In genomic region chr7:138239244-138239643, GRCh38 we compare ENCODE assay signal across 19 cellular contexts.
DNase-seq lines count a peak whose midpoint lies in the region; ATAC-seq, FAIRE-seq and TF ChIP-seq lines count a peak whose summit lies in the region.
"Had no signal": no experiment of that assay in that cellular context is flagged by ENCODE, and none has a peak within 500 bp of the region (broad histone marks: within the 10 kb centered on the region; RNA-seq: fewer than 3 reads in every experiment).

No MANE protein-coding gene starts in this region.

- peak overlapping the region; percentile 43 for H2BK120ac ChIP-seq in trophoblast cell (ENCODE audit: insufficient read depth, low read length, poor library complexity)

- CTCF ChIA-PET in mammary epithelial cell (lab: Charles Lee; ENCODE audit: low non-redundant PET) = no interaction called here

- H3K4me3 ChIP-seq in mammary epithelial cell (replicated peaks in 1 of 3; ENCODE audit: insufficient read depth in 1 of 3, low read depth in 2 of 3, low read length in 3 of 3) = no peak overlapping the region
- H3K4me3 ChIP-seq in trophoblast cell (ENCODE audit: low read depth, low read length) = no peak overlapping the region
- H3K4me3 ChIP-seq: mucosa of descending colon, sigmoid colon had no signal

- peak overlapping the region; percentile 56 for H2BK5ac ChIP-seq in trophoblast cell (ENCODE audit: low read depth, low read length, poor library complexity)

- ATAC-seq in HG02884 (IDR thresholded peaks at IDR 0.05; ENCODE audit: unreplicated experiment) = no peak
- ATAC-seq: activated CD4-positive, alpha-beta T cell treated with anti-CD3 and anti-CD28 coated beads for 36 hours; left cardiac atrium; mucosa of descending colon had no signal

- no peaks in the 10 kb centered on the region for H3K36me3 ChIP-seq in mammary epithelial cell (ENCODE audit: insufficient read depth, low read length)
- peaks cover 3 to 6% of the 10 kb centered on the region in 2 experiments for H3K36me3 ChIP-seq in trophoblast cell (ENCODE audit: control insufficient read depth in 1 of 2, insufficient read depth in 2 of 2, low read length in 2 of 2)
- H3K36me3 ChIP-seq: sigmoid colon had no signal

- no peak overlapping the region for H3K9ac ChIP-seq in mammary epithelial cell (ENCODE audit: insufficient read depth, low read length)
- no peak overlapping the region for H3K9ac ChIP-seq in trophoblast cell (ENCODE audit: low read length)
- H3K9ac ChIP-seq: SK-N-SH had no signal

- H3K18ac ChIP-seq in trophoblast cell (ENCODE audit: low read length) = peak overlapping the region; percentile 45

- H3K14ac ChIP-seq in trophoblast cell (ENCODE audit: low read length) = no peak overlapping the region

- H3K23ac ChIP-seq in trophoblast cell (ENCODE audit: low read length) = no peak overlapping the region

- no peaks in the 10 kb centered on the region for H3K9me3 ChIP-seq in mammary epithelial cell (replicated peaks; ENCODE audit: insufficient read depth, low read length)
- H3K9me3 ChIP-seq in trophoblast cell (ENCODE audit: insufficient read depth, low read depth, low read length) = peaks cover 3% of the 10 kb centered on the region
- H3K9me3 ChIP-seq: mucosa of descending colon had no signal

- H3K4me1 ChIP-seq in mammary epithelial cell (ENCODE audit: insufficient read depth, low read length) = no peaks in the 10 kb centered on the region
- H3K4me1 ChIP-seq in trophoblast cell (ENCODE audit: control insufficient read depth in 1 of 2, insufficient read depth in 2 of 2, low read length in 2 of 2) = peaks cover 4 to 5% of the 10 kb centered on the region in 2 experiments
- H3K4me1 ChIP-seq: sigmoid colon had no signal

- intact Hi-C loops in mammary epithelial cell (cut with micrococcal nuclease) = no loop called here

- WGBS in mammary epithelial cell (ENCODE audit: low coverage, missing lambda C conversion rate) = 14% methylated on average over 2 of the region's 2 CpGs
- WGBS in trophoblast cell (ENCODE audit: extremely low coverage, insufficient coverage, insufficient read length) = no CpG with 5 or more reads among the region's 2 CpGs

- H3K4me2 ChIP-seq in mammary epithelial cell (ENCODE audit: insufficient read depth, low read depth, low read length) (no peak overlapping the region), trophoblast cell (ENCODE audit: low read length) (no peak overlapping the region)
- H3K4me2 ChIP-seq: SK-N-SH had no signal

- peak overlapping the region; percentile 47 for H4K8ac ChIP-seq in trophoblast cell (ENCODE audit: low read depth, low read length)

- no TSS peak for BruUV-seq in mammary epithelial cell (replicated peaks; lab: Mats Ljungman, UMichigan)

- H3K27me3 ChIP-seq in mammary epithelial cell (ENCODE audit: insufficient read depth, low read length) = no peaks in the 10 kb centered on the region
- no peaks in the 10 kb centered on the region for H3K27me3 ChIP-seq in trophoblast cell (ENCODE audit: insufficient read depth, low read length)
- H3K27me3 ChIP-seq: sigmoid colon had no signal

- DNase-seq in HT1080 (ENCODE audit: low read depth) = peak; percentile 60
- DNase-seq in NOMO-1 treated with DMSO at 0.1 percent for 48 hours (lab: John Stamatoyannopoulos, UW; ENCODE audit: unreplicated experiment) = peak; percentile 85
- DNase-seq in mammary epithelial cell = peak; percentile 55
- DNase-seq in trophoblast cell = peak in 1 of 2 donors; percentile 39
- DNase-seq in HTR-8/SVneo (ENCODE audit: insufficient read length, low spot score) = no peak
- no peak for DNase-seq in caudate nucleus (lab: John Stamatoyannopoulos, UW)
- DNase-seq: activated CD4-positive, alpha-beta T cell treated with anti-CD3 and anti-CD28 coated beads for 36 hours; activated CD8-positive, alpha-beta memory T cell treated with anti-CD3 and anti-CD28 coated beads, Interleukin-2, amount 50 U/mL, for 48 hours; activated naive CD4-positive, alpha-beta T cell treated with Interleukin-2 at 50 U/mL for 16 hours; GDM1; H7; left cardiac atrium; mucosa of descending colon; NCI-H2081 treated with DMSO at 0.1 percent for 48 hours; sigmoid colon; SK-N-SH; stimulated activated CD4-positive, alpha-beta T cell treated with anti-CD3 and anti-CD28 coated beads, Interleukin-2, amount 100 ng/mL, for 48 hours; substantia nigra had no signal

- H2BK12ac ChIP-seq in trophoblast cell (ENCODE audit: low read length) = peak overlapping the region; percentile 94

- TF ChIP-seq CTCF in mammary epithelial cell (conservative IDR thresholded peaks at IDR 0.05 in 1 of 2, IDR thresholded peaks at IDR 0.05 in 1 of 2; ENCODE audit: extremely low read depth in 1 of 2, insufficient read depth in 1 of 2, low read depth in 1 of 2, low read length in 2 of 2) = no peak

- in situ Hi-C loops in mammary epithelial cell (cut with MboI; ENCODE audit: low sequenced_read_pairs in 2 of 2) = no loop called here

- H2AK5ac ChIP-seq in trophoblast cell (ENCODE audit: low read length) = no peak overlapping the region

- H2AFZ ChIP-seq in mammary epithelial cell (ENCODE audit: low read depth, low read length) = peak overlapping the region; percentile 13
- peak overlapping the region; percentile 54 for H2AFZ ChIP-seq in trophoblast cell (ENCODE audit: insufficient read depth, low read length, poor library complexity)

- H3K79me2 ChIP-seq in mammary epithelial cell (ENCODE audit: insufficient read depth, low read length) (no peaks in the 10 kb centered on the region), trophoblast cell (ENCODE audit: control insufficient read depth, insufficient read depth, low read length, poor library complexity) (peaks cover 2% of the 10 kb centered on the region)

- no peak for FAIRE-seq in HTR-8/SVneo (lab: Jason Lieb, UNC)

- no peaks in the 10 kb centered on the region for H4K20me1 ChIP-seq in mammary epithelial cell (ENCODE audit: insufficient read depth, low read length)

- H3K27ac ChIP-seq in mammary epithelial cell (ENCODE audit: insufficient read depth, low read depth, low read length) (no peak overlapping the region), trophoblast cell (ENCODE audit: low read depth, low read length) (no peak overlapping the region), caudate nucleus (ENCODE audit: low read depth, low read length) (no peak overlapping the region)
- H3K27ac ChIP-seq: sigmoid colon had no signal

- H3K79me1 ChIP-seq in trophoblast cell (ENCODE audit: low read length) = peaks cover 19% of the 10 kb centered on the region

- H4K91ac ChIP-seq in trophoblast cell (ENCODE audit: low read depth, low read length) = peak overlapping the region; percentile 68

- no peak overlapping the region for H3K4ac ChIP-seq in trophoblast cell (ENCODE audit: low read depth, low read length)

- no peak overlapping the region for H4K12ac ChIP-seq in trophoblast cell (ENCODE audit: low read depth, low read length)

- dilution Hi-C loops in mammary epithelial cell (cut with HindIII; ENCODE audit: low sequenced_read_pairs) = no loop called here

Comparison
In these comparisons a context has a peak if more than half of its experiments do, and no peak if none do; other contexts are left out.
1. DNase-seq: peak in HT1080 (single experiment), NOMO-1 treated with DMSO at 0.1 percent for 48 hours (single experiment) and mammary epithelial cell (single experiment); none in HTR-8/SVneo (single experiment) and caudate nucleus (0 of 61).